ENCODE assay signal across 9 cellular contexts in the genomic region with DNA sequence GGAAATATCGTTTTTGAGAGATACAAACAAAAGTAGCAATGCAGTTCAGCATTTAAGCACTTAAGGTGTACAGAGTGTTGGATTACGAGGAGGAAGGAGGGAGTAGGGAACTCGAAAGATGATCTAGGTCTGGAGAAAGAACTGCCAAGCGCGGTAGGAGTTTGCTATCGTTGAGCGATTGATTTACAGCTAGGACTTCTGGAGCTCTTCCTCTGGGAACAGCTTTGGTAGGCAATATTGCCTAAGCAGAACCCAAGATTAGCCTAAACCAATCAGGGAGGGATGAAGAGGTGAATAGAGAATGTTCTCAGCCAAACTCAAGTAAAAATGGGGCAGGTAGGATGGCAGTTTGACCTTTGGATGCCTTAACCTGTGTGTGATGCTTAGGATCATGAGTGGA. TPM values are rescaled to one million over a fixed set of nuclear protein-coding genes. Genes with fewer than 3 reads are reported as not detected.
A peak's percentile ranks its signal among the peaks of the same experiment; 100 is the strongest.
DNase-seq lines count a peak whose midpoint lies in the region; ATAC-seq and TF ChIP-seq lines count a peak whose summit lies in the region.
"Had no signal": no experiment of that assay in that cellular context is flagged by ENCODE, and none has a peak within 500 bp of the region (broad histone marks: within the 10 kb centered on the region; RNA-seq: fewer than 3 reads in every experiment).

No MANE protein-coding gene starts in this region.

- ATAC-seq in RWPE2 (ENCODE audit: low read depth) = no peak
- peak; percentile 26 to 29 for ATAC-seq in gastrocnemius medialis
- ATAC-seq in GM19351 (IDR thresholded peaks at IDR 0.05; ENCODE audit: unreplicated experiment) = no peak
- ATAC-seq in esophagus mucosa = no peak
- no peak for ATAC-seq in GM19328 (IDR thresholded peaks at IDR 0.05; ENCODE audit: unreplicated experiment)

- no peak for DNase-seq in H7
- no peak for DNase-seq in RWPE2 (ENCODE audit: low spot score)
- no peak for DNase-seq in fibroblast of mammary gland (ENCODE audit: low read depth)
- no peak for DNase-seq in gastrocnemius medialis
- no peak for DNase-seq in NCI-H345 treated with DMSO at 0.1 percent for 48 hours (lab: John Stamatoyannopoulos, UW; ENCODE audit: unreplicated experiment)
- DNase-seq: NCI-H2029 had no signal

- no peak for TF ChIP-seq CTCF in RWPE2 (IDR thresholded peaks at IDR 0.05; ENCODE audit: poor library complexity, severe bottlenecking)
- no peak for TF ChIP-seq CTCF in fibroblast of mammary gland (conservative IDR thresholded peaks at IDR 0.05; ENCODE audit: control insufficient read depth, insufficient read depth, low read depth, low read length)
- TF ChIP-seq CTCF in gastrocnemius medialis (IDR thresholded peaks at IDR 0.05 in 4 of 5, conservative IDR thresholded peaks at IDR 0.05 in 1 of 5) = no peak

- TF ChIP-seq POLR2A in gastrocnemius medialis (IDR thresholded peaks at IDR 0.05) = no peak

- intact Hi-C loops in gastrocnemius medialis (cut with DNase I; ENCODE audit: low total_unique reads) = loop anchor here (2.0 to 10.0 kb wide), 5 partner anchors 136 to 1204 kb away; partner anchors contain the start of genes CREB3, DNAJB5, RNF38 and TLN1

- peak overlapping the region; percentile 54 for H3K27ac ChIP-seq in RWPE2 (ENCODE audit: poor library complexity, severe bottlenecking)
- peak overlapping the region; percentile 89 to 97 (median 91) for H3K27ac ChIP-seq in gastrocnemius medialis

- in situ Hi-C loops in gastrocnemius medialis (cut with MboI; ENCODE audit: low sequenced_read_pairs in 4 of 4) = loop anchor here in 1 of 4 donors (10.0 kb wide), 1 partner anchor 63 kb away; the partner anchor contains the start of gene GNE

- H3K4me3 ChIP-seq in H7 (ENCODE audit: insufficient read depth, low read depth, low read length) (peak overlapping the region; percentile 90), RWPE2 (ENCODE audit: severe bottlenecking) (peak overlapping the region; percentile 88), fibroblast of mammary gland (ENCODE audit: control insufficient read depth, low read depth, low read length) (peak overlapping the region; percentile 81), gastrocnemius medialis (peak overlapping the region; percentile 76 to 92 (median 84))

- H3K9me3 ChIP-seq in RWPE2 (ENCODE audit: severe bottlenecking) = no peaks in the 10 kb centered on the region
- no peaks in the 10 kb centered on the region for H3K9me3 ChIP-seq in gastrocnemius medialis

- no peaks in the 10 kb centered on the region for H3K27me3 ChIP-seq in H7 (ENCODE audit: control insufficient read depth, insufficient read depth, low read length)
- H3K27me3 ChIP-seq in RWPE2 (ENCODE audit: insufficient read depth, poor library complexity, severe bottlenecking) = no peaks in the 10 kb centered on the region
- no peaks in the 10 kb centered on the region for H3K27me3 ChIP-seq in gastrocnemius medialis

- H3K4me1 ChIP-seq in RWPE2 (ENCODE audit: insufficient read depth, poor library complexity, severe bottlenecking) (peaks cover 15% of the 10 kb centered on the region), gastrocnemius medialis (peaks cover 31 to 36% of the 10 kb centered on the region in 2 donors)

- no peaks in the 10 kb centered on the region for H3K36me3 ChIP-seq in H7 (replicated peaks; ENCODE audit: control insufficient read depth, insufficient read depth, low read length)
- peaks cover 23% of the 10 kb centered on the region for H3K36me3 ChIP-seq in RWPE2 (ENCODE audit: low read depth)
- H3K36me3 ChIP-seq in gastrocnemius medialis = peaks cover 0 to 1% of the 10 kb centered on the region in 2 donors

RNA-seq across cellular contexts. Expression of gene CLTA, which starts 1.0 kb away (rescaled TPM):
- 222 TPM in 2 replicates for total RNA-seq in H7 (2014; rRNA removed; shearing (Covaris generic))
- total RNA-seq in gastrocnemius medialis (10 to 100 TPM; 48.4 to 86.7 (median 69.0) TPM), esophagus mucosa (169 TPM)

RNA-seq across cellular contexts. Expression of gene CCIN, which starts 22.5 kb away (rescaled TPM):
- 0.17 TPM in 1 of 2 replicates, not detected in the other for total RNA-seq in H7 (2014; rRNA removed; shearing (Covaris generic))
- total RNA-seq in gastrocnemius medialis (not detected), esophagus mucosa (not detected)

RNA-seq across cellular contexts. Expression of gene GLIPR2, which starts 55.2 kb away (rescaled TPM):
- 2.7 and 9.1 TPM in 2 replicates for total RNA-seq in H7 (2014; rRNA removed; shearing (Covaris generic))
- total RNA-seq in gastrocnemius medialis (1 to 10 TPM; 3.3 to 5.3 (median 3.9) TPM), esophagus mucosa (8.8 TPM)

Comparison
In these comparisons a context has a peak if more than half of its experiments do, and no peak if none do; other contexts are left out.
1. ATAC-seq: peak in gastrocnemius medialis (2 of 2); none in RWPE2 (single experiment), GM19351 (single experiment), esophagus mucosa (single experiment) and GM19328 (single experiment).
2. Peak in every context shown above with its lines, with median percentiles within 50 percentile points of each other: H3K4me3 ChIP-seq.